10 cellular contexts compared by ENCODE assay signal in genomic region chr6:33392979-33393378, GRCh38. TPM values are rescaled to one million over a fixed set of nuclear protein-coding genes. Genes with fewer than 3 reads are reported as not detected.
DNase-seq lines count a peak whose midpoint lies in the region; ATAC-seq and TF ChIP-seq lines count a peak whose summit lies in the region.
"Had no signal": no experiment of that assay in that cellular context is flagged by ENCODE, and none has a peak within 500 bp of the region (broad histone marks: within the 10 kb centered on the region; RNA-seq: fewer than 3 reads in every experiment).

No MANE protein-coding gene starts in this region.

- DNase-seq in activated naive CD4-positive, alpha-beta T cell treated with anti-CD3 and anti-CD28 coated beads, Interleukin-2, amount 50 U/mL, for 72 hours (ENCODE audit: low spot score in 2 of 2): no peak
- no peak for DNase-seq in activated naive CD4-positive, alpha-beta T cell (lab: John Stamatoyannopoulos, UW)
- DNase-seq in SJCRH30 (no peak), fibroblast of mammary gland (ENCODE audit: low read depth) (no peak), HUDEP-2 (lab: John Stamatoyannopoulos, UW; ENCODE audit: unreplicated experiment in 76 of 76) (no peak)
- DNase-seq in activated effector memory CD4-positive, alpha-beta T cell treated with Interleukin-2 at 50 U/mL for 16 hours: no peak
- DNase-seq: NCI-H2081 treated with DMSO at 0.1 percent for 48 hours; stimulated activated CD4-positive, alpha-beta T cell treated with anti-CD3 and anti-CD28 coated beads, Interleukin-2, amount 100 ng/mL, for 48 hours had no signal

- H3K9me3 Mint-ChIP-seq in activated naive CD4-positive, alpha-beta T cell treated with anti-CD3 and anti-CD28 coated beads, Interleukin-2, amount 50 U/mL, for 72 hours: no peaks in the 10 kb centered on the region

- peak overlapping the region; percentile 87 for H3K27ac ChIP-seq in SJCRH30
- no peak overlapping the region for H3K27ac ChIP-seq in thymus (ENCODE audit: low read depth)

- H3K27ac Mint-ChIP-seq in activated naive CD4-positive, alpha-beta T cell treated with anti-CD3 and anti-CD28 coated beads, Interleukin-2, amount 50 U/mL, for 72 hours: peak overlapping the region; percentile 95 to 99

- H3K4me3 ChIP-seq in SJCRH30: peak overlapping the region; percentile 80
- peak overlapping the region; percentile 92 for H3K4me3 ChIP-seq in fibroblast of mammary gland (ENCODE audit: control insufficient read depth, low read depth, low read length)
- peak overlapping the region; percentile 71 for H3K4me3 ChIP-seq in thymus (ENCODE audit: low read length)

- peaks cover 26 to 35% of the 10 kb centered on the region in 2 donors for H3K36me3 Mint-ChIP-seq in activated naive CD4-positive, alpha-beta T cell treated with anti-CD3 and anti-CD28 coated beads, Interleukin-2, amount 50 U/mL, for 72 hours

- ATAC-seq in activated naive CD4-positive, alpha-beta T cell treated with anti-CD3 and anti-CD28 coated beads, Interleukin-2, amount 50 U/mL, for 72 hours: no peak
- ATAC-seq in HG03378 (IDR thresholded peaks at IDR 0.05; ENCODE audit: unreplicated experiment): no peak

- H3K4me1 ChIP-seq in SJCRH30: peaks cover 11% of the 10 kb centered on the region
- peaks cover 12% of the 10 kb centered on the region for H3K4me1 ChIP-seq in thymus (ENCODE audit: control insufficient read depth, insufficient read depth, low read length)

- no peaks in the 10 kb centered on the region for H3K9me3 ChIP-seq in SJCRH30 (replicated peaks)
- H3K9me3 ChIP-seq in thymus (ENCODE audit: control insufficient read depth): no peaks in the 10 kb centered on the region

- 75% methylated on average over 3 of the region's 3 CpGs for WGBS in thymus

- H3K36me3 ChIP-seq in SJCRH30 (peaks cover 22% of the 10 kb centered on the region), thymus (ENCODE audit: control insufficient read depth, insufficient read depth) (peaks cover 3% of the 10 kb centered on the region)

- H3K27me3 ChIP-seq in SJCRH30 (no peaks in the 10 kb centered on the region), thymus (ENCODE audit: control insufficient read depth, insufficient read depth) (no peaks in the 10 kb centered on the region)

- no peak for TF ChIP-seq CTCF in fibroblast of mammary gland (conservative IDR thresholded peaks at IDR 0.05; ENCODE audit: control insufficient read depth, insufficient read depth, low read depth, low read length)

RNA-seq across cellular contexts. Expression of gene KIFC1, which starts 1.4 kb away (rescaled TPM):
- total RNA-seq in activated naive CD4-positive, alpha-beta T cell treated with anti-CD3 and anti-CD28 coated beads, Interleukin-2, amount 50 U/mL, for 72 hours: 100 to 1,000 TPM; 103 to 170 TPM
- 80.5 and 84.5 TPM in 2 replicates for total RNA-seq in SJCRH30 (2014; rRNA removed; shearing (Covaris generic))
- 5.5 TPM for polyA plus RNA-seq in thymus

RNA-seq across cellular contexts. Expression of gene PHF1, which starts 17.8 kb away (rescaled TPM):
- 100 to 1,000 TPM in 1 of 2 donors, 10 to 100 TPM in 1; 27.5 to 156 TPM for total RNA-seq in activated naive CD4-positive, alpha-beta T cell treated with anti-CD3 and anti-CD28 coated beads, Interleukin-2, amount 50 U/mL, for 72 hours
- 21.8 and 25.5 TPM in 2 replicates for total RNA-seq in SJCRH30 (2014; rRNA removed; shearing (Covaris generic))
- polyA plus RNA-seq in thymus: 141 TPM

RNA-seq across cellular contexts. Expression of gene CUTA, which starts 24.9 kb away (rescaled TPM):
- 100 to 1,000 TPM; 186 to 334 TPM for total RNA-seq in activated naive CD4-positive, alpha-beta T cell treated with anti-CD3 and anti-CD28 coated beads, Interleukin-2, amount 50 U/mL, for 72 hours
- 181 and 210 TPM in 2 replicates for total RNA-seq in SJCRH30 (2014; rRNA removed; shearing (Covaris generic))
- polyA plus RNA-seq in thymus: 199 TPM

RNA-seq across cellular contexts. Expression of gene SYNGAP1, which starts 26.9 kb away (rescaled TPM):
- total RNA-seq in activated naive CD4-positive, alpha-beta T cell treated with anti-CD3 and anti-CD28 coated beads, Interleukin-2, amount 50 U/mL, for 72 hours: 10 to 100 TPM; 70.5 to 71.7 TPM
- total RNA-seq in SJCRH30 (2014; rRNA removed; shearing (Covaris generic)): 1.8 and 2.5 TPM in 2 replicates
- 26.7 TPM for polyA plus RNA-seq in thymus
